Comparison of ENCODE assay signal across 19 cellular contexts in the genomic region with DNA sequence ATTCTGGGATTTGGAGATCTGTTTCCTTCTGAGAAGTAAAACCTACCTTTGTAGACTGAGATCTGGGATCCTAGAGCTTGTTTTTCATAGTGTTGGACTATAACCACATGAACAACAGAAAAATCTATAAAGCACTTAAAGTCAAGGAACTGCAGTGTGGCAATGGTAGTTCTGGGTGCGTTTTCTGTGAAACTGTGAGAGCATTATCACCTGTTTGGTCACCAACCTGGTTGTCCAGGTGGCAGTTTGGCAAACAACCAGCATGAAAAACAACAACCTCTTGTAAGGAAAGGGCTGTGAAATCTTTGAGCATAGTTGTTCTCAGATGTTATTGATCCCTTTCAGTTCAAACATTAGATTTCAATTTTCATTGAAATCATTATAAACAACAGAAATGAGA.
DNase-seq lines count a peak whose midpoint lies in the region; ATAC-seq and TF ChIP-seq lines count a peak whose summit lies in the region.
"Had no signal": no experiment of that assay in that cellular context is flagged by ENCODE, and none has a peak within 500 bp of the region (broad histone marks: within the 10 kb centered on the region; RNA-seq: fewer than 3 reads in every experiment).

No MANE protein-coding gene starts in this region.

- TF ChIP-seq CTCF in lower lobe of right lung (IDR thresholded peaks at IDR 0.05) (no peak), stomach (IDR thresholded peaks at IDR 0.05) (no peak)

- H3K9me3 ChIP-seq in lower lobe of right lung (no peaks in the 10 kb centered on the region), stomach (no peaks in the 10 kb centered on the region)
- H3K9me3 ChIP-seq: BLaER1 treated with 17β-estradiol and CSF1 and Interleukin-3, amounts not matched to agents 10 nM and 100 nM; prostate gland had no signal

- ATAC-seq in lower lobe of right lung, result no peak
- ATAC-seq in HG02571 (IDR thresholded peaks at IDR 0.05; ENCODE audit: unreplicated experiment), result no peak
- ATAC-seq: activated naive CD8-positive, alpha-beta T cell treated with anti-CD3 and anti-CD28 coated beads, Interleukin-2, amount 50 U/mL, for 24 hours; SK-N-SH treated with all-trans-retinoic acid at 6 μM for 48 hours had no signal

- H3K4me3 ChIP-seq in lower lobe of right lung (no peak overlapping the region), stomach (no peak overlapping the region)
- H3K4me3 ChIP-seq: BLaER1 treated with 17β-estradiol and CSF1 and Interleukin-3, amounts not matched to agents 10 nM and 100 nM; PC-9; prostate gland had no signal

- TF ChIP-seq POLR2A in stomach (IDR thresholded peaks at IDR 0.05) (no peak), erythroblast (IDR thresholded peaks at IDR 0.05; ENCODE audit: low read length) (no peak)

- H3K27ac ChIP-seq in lower lobe of right lung (peak overlapping the region; percentile 18), stomach (peak overlapping the region; percentile 63 to 75 (median 67))
- H3K27ac ChIP-seq: epithelial cell of prostate, prostate gland had no signal

- H3K4me1 ChIP-seq in lower lobe of right lung (peaks cover 31% of the 10 kb centered on the region), stomach (peaks cover 20 to 69% (median 55%) of the 10 kb centered on the region in 4 donors)

- H3K36me3 ChIP-seq in lower lobe of right lung (no peaks in the 10 kb centered on the region), stomach (no peaks in the 10 kb centered on the region)
- H3K36me3 ChIP-seq: BLaER1 treated with 17β-estradiol and CSF1 and Interleukin-3, amounts not matched to agents 10 nM and 100 nM; prostate gland had no signal

- no peak for TF ChIP-seq EP300 in stomach (IDR thresholded peaks at IDR 0.05)

- no peaks in the 10 kb centered on the region for H3K27me3 ChIP-seq in lower lobe of right lung (ENCODE audit: low read depth)
- no peaks in the 10 kb centered on the region for H3K27me3 ChIP-seq in stomach
- H3K27me3 ChIP-seq: BLaER1 treated with 17β-estradiol and CSF1 and Interleukin-3, amounts not matched to agents 10 nM and 100 nM had no signal

- DNase-seq in DMS53 (lab: John Stamatoyannopoulos, UW) (peak; percentile 53), DMS53 treated with DMSO at 0.1 percent for 48 hours (lab: John Stamatoyannopoulos, UW; ENCODE audit: unreplicated experiment) (no peak), NCI-H774 (lab: John Stamatoyannopoulos, UW) (peak; percentile 51), lower lobe of right lung (no peak), stomach (peak; percentile 53), NCI-H1436 treated with DMSO at 0.1 percent for 48 hours (lab: John Stamatoyannopoulos, UW) (no peak), erythroblast (lab: John Stamatoyannopoulos, UW) (no peak)
- DNase-seq: 8988T; activated CD4-positive, alpha-beta memory T cell treated with anti-CD3 and anti-CD28 coated beads, Interleukin-2, amount 10 ng/mL, durations not matched to agents 7 days and 5 days; activated naive CD8-positive, alpha-beta T cell treated with anti-CD3 and anti-CD28 coated beads, Interleukin-2, amount 50 U/mL, for 24 hours; islet precursor cell; MV-4-11; NCI-H446 treated with DMSO at 0.1 percent for 48 hours; PC-9 had no signal

- 33 to 60% (median 41%) methylated on average over 1 of the region's 1 CpG for WGBS in stomach, 5 donors

- intact Hi-C loops in lower lobe of right lung (cut with DNase I), result no loop called here
- intact Hi-C loops in stomach (cut with DNase I; ENCODE audit: low total_unique reads), result no loop called here

Comparison
In these comparisons a context has a peak if more than half of its experiments do, and no peak if none do; other contexts are left out.
1. DNase-seq: peak in DMS53 (single experiment), NCI-H774 (single experiment) and stomach (single experiment); none in DMS53 treated with DMSO at 0.1 percent for 48 hours (single experiment), lower lobe of right lung (single experiment), NCI-H1436 treated with DMSO at 0.1 percent for 48 hours (single experiment) and erythroblast (0 of 2).